22 cellular contexts compared by ENCODE assay signal in genomic region chr22:17581631-17582030, GRCh38. TPM values are rescaled to one million over a fixed set of nuclear protein-coding genes. Genes with fewer than 3 reads are reported as not detected.
"Had no signal": no experiment of that assay in that cellular context is flagged by ENCODE, and none has a peak within 500 bp of the region (broad histone marks: within the 10 kb centered on the region; RNA-seq: fewer than 3 reads in every experiment).

No MANE protein-coding gene starts in this region.

- DNase-seq: effector memory CD8-positive, alpha-beta T cell; gastrocnemius medialis; heart right ventricle; hypothalamus; islet precursor cell; left colon; mammary epithelial cell; occipital lobe; stimulated activated CD4-positive, alpha-beta T cell treated with anti-CD3 and anti-CD28 coated beads, Interleukin-2, amount 100 ng/mL, for 24 hours; stimulated activated naive CD4-positive, alpha-beta T cell; stomach; tibial artery; upper lobe of right lung had no signal

- H3K27ac ChIP-seq: epithelial cell of prostate, esophagus muscularis mucosa, gastrocnemius medialis, heart right ventricle, neural progenitor cell, parathyroid adenoma, tibial artery, upper lobe of right lung, vagina had no signal

- H3K9me3 ChIP-seq: esophagus muscularis mucosa, gastrocnemius medialis, heart right ventricle, stomach, tibial artery, upper lobe of right lung, vagina had no signal

- H3K9ac ChIP-seq: neural progenitor cell, parathyroid adenoma had no signal

- H3K4me1 ChIP-seq: neural progenitor cell, parathyroid adenoma, tibial artery, upper lobe of right lung, vagina had no signal

- H2AFZ ChIP-seq: parathyroid adenoma had no signal

- H3K36me3 ChIP-seq: heart right ventricle, neural progenitor cell, stomach, tibial artery, upper lobe of right lung, vagina had no signal

- H3K27me3 ChIP-seq: gastrocnemius medialis, heart right ventricle, neural progenitor cell, stomach, upper lobe of right lung, vagina had no signal

- H3K4me2 ChIP-seq: neural progenitor cell had no signal

- H3K4me3 ChIP-seq: esophagus muscularis mucosa, gastrocnemius medialis, heart right ventricle, neural progenitor cell, stomach, tibial artery, upper lobe of right lung, vagina had no signal

RNA-seq across cellular contexts. Expression of gene SLC25A18, which starts 18.3 kb away (rescaled TPM):
- total RNA-seq: left colon; myocyte; natural killer cell treated with Interleukin-12 subunit alpha and Interleukin-12 subunit beta and Interleukin-15 and Interleukin-18, amount 100 ng/mL, for 72 hours; pulmonary artery endothelial cell; skeletal muscle tissue had no signal
